Comparison of ENCODE assay signal across 7 cellular contexts in the genomic region with DNA sequence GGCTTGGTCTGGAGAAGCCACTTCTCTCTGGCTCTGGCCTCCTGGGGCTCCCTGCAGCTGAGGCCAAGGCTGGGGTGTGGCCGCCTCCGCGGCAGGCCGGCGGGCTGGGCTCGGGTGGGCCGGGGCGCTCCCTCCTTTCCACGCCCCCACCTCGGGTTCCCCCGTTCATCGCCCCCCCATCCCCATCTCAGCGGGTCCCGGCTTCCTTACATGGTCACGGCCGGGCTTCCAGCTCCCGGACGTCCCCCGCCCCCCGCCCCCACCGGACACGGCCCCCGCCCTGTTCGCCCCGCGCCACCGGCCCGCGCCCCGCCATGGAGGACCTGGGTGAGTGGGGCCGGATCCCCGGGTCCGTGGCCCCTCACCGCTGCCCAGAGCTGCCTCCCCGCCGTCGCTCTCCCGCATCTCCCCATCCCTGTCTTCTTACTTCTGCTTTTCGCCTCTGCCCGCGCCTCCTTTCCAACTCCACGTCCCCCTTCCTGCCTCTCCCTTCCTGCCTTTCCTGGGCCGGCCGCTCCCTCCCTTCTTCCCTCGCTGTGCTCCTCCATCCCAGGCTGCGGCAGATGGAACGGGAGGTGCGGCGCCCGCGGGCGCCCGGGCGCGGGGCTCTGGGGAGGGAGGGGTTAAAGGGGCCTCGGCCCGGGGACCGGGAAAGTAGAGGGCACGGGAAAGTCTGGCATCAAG. TPM values are rescaled to one million over a fixed set of nuclear protein-coding genes. Genes with fewer than 3 reads are reported as not detected.
DNase-seq lines count a peak whose midpoint lies in the region; ATAC-seq and TF ChIP-seq lines count a peak whose summit lies in the region.

TSS of gene TGFB1I1 (plus strand) at position 278 of the 684 bp plus-strand sequence. CDS start at position 315, 37 bp downstream.

- DNase-seq in PC-3: peak; percentile 8
- peak in 1 of 3 donors; percentile 47 for DNase-seq in right lobe of liver
- no peak for DNase-seq in CD1c-positive myeloid dendritic cell (ENCODE audit: extremely low spot score)

- peak within 1 kb of the TSS; percentile 65 for H3K9ac ChIP-seq in PC-3 (ENCODE audit: low read length)

- H3K36me3 ChIP-seq in PC-3 (ENCODE audit: low read depth, low read length) (no peaks in the 10 kb centered on the region), ectodermal cell (ENCODE audit: control insufficient read depth, insufficient read depth, low read length) (no peaks in the 10 kb centered on the region), right lobe of liver (peaks cover 0 to under 1% (median 0%) of the 10 kb centered on the region in 4 donors), thymus (ENCODE audit: control insufficient read depth, insufficient read depth) (peaks cover 4% of the 10 kb centered on the region)

- H4K20me1 ChIP-seq in PC-3 (ENCODE audit: low read length): no peaks in the 10 kb centered on the region

- WGBS in ectodermal cell, 2 experiments: 0% methylated on average over 54 to 58 of the region's 59 CpGs
- WGBS in right lobe of liver (ENCODE audit: insufficient coverage, low coverage, low lambda C conversion rate, missing lambda C conversion rate): 1% methylated on average over 36 of the region's 59 CpGs
- WGBS in thymus: 2% methylated on average over 58 of the region's 59 CpGs

- TF ChIP-seq CTCF in PC-3 (conservative IDR thresholded peaks at IDR 0.05; ENCODE audit: low read depth, low read length) (no peak), right lobe of liver (IDR thresholded peaks at IDR 0.05) (no peak)

- peak; percentile 34 for ATAC-seq in GM18511 (IDR thresholded peaks at IDR 0.05; ENCODE audit: unreplicated experiment)
- peak; percentile 64 for ATAC-seq in PC-3
- ATAC-seq in right lobe of liver: peak in 2 of 4 donors; percentile 3 to 13
- ATAC-seq in HG02852 (IDR thresholded peaks at IDR 0.05; ENCODE audit: unreplicated experiment): no peak

- peak within 1 kb of the TSS; percentile 85 for H3K4me2 ChIP-seq in PC-3 (ENCODE audit: low read length)

- CTCF ChIA-PET in PC-3 (lab: Charles Lee): no interaction called here

- no peaks in the 10 kb centered on the region for H3K79me2 ChIP-seq in PC-3 (ENCODE audit: low read length)

- no peaks in the 10 kb centered on the region for H3K9me3 ChIP-seq in PC-3 (ENCODE audit: low read length)
- H3K9me3 ChIP-seq in ectodermal cell (ENCODE audit: control insufficient read depth, low read length): no peaks in the 10 kb centered on the region
- no peaks in the 10 kb centered on the region for H3K9me3 ChIP-seq in right lobe of liver
- H3K9me3 ChIP-seq in thymus (ENCODE audit: control insufficient read depth): peaks cover 3% of the 10 kb centered on the region

- no peaks in the 10 kb centered on the region for H3K27me3 ChIP-seq in PC-3 (ENCODE audit: low read length)
- peaks cover 58% of the 10 kb centered on the region for H3K27me3 ChIP-seq in ectodermal cell (ENCODE audit: control insufficient read depth, insufficient read depth, low read length, poor library complexity, severe bottlenecking)
- no peaks in the 10 kb centered on the region for H3K27me3 ChIP-seq in right lobe of liver
- H3K27me3 ChIP-seq in thymus (ENCODE audit: control insufficient read depth, insufficient read depth): peaks cover 22% of the 10 kb centered on the region

- intact Hi-C loops in PC-3 (cut with micrococcal nuclease): no loop called here
- intact Hi-C loops in right lobe of liver (cut with DNase I): loop anchor here in 1 of 2 donors (10.0 kb wide), 1 partner anchor 223 kb away; no protein-coding TSS in a partner anchor

- no TSS peak for BruUV-seq in PC-3 (replicated peaks; lab: Mats Ljungman, UMichigan)

- no peaks in the 10 kb centered on the region; the same call in 1 of the 2 replicates for H3K4me1 ChIP-seq in PC-3 (ENCODE audit: insufficient read depth, low read length)
- peaks cover 5% of the 10 kb centered on the region for H3K4me1 ChIP-seq in ectodermal cell (ENCODE audit: control insufficient read depth, insufficient read depth, low read length)
- H3K4me1 ChIP-seq in right lobe of liver: peaks cover 0 to 19% (median 0%) of the 10 kb centered on the region in 4 donors
- H3K4me1 ChIP-seq in thymus (ENCODE audit: control insufficient read depth, insufficient read depth, low read length): peaks cover 14% of the 10 kb centered on the region

- H3K27ac ChIP-seq in PC-3 (ENCODE audit: low read length) (no peak within 1 kb of the TSS), ectodermal cell (ENCODE audit: insufficient read depth, low read depth, low read length, poor library complexity, severe bottlenecking) (no peak within 1 kb of the TSS), right lobe of liver (peak within 1 kb of the TSS; percentile 20 to 76 (median 44)), thymus (ENCODE audit: low read depth) (peak within 1 kb of the TSS; percentile 13)

- peak within 1 kb of the TSS; percentile 73 for H3K4me3 ChIP-seq in PC-3 (ENCODE audit: low read length)
- peak within 1 kb of the TSS; percentile 45 for H3K4me3 ChIP-seq in ectodermal cell (ENCODE audit: insufficient read depth, low read depth, low read length)
- peak within 1 kb of the TSS; percentile 40 to 42 (median 40) for H3K4me3 ChIP-seq in right lobe of liver
- peak within 1 kb of the TSS; percentile 38 for H3K4me3 ChIP-seq in thymus (ENCODE audit: low read length)

- TF ChIP-seq POLR2A in right lobe of liver (IDR thresholded peaks at IDR 0.05): no peak

- POLR2A ChIA-PET in PC-3 (lab: Charles Lee; ENCODE audit: unreplicated experiment): interaction anchor here (0.9 kb wide), 1 partner anchor 12 kb away, joined by 5 read pairs; no protein-coding TSS in a partner anchor

- H3K9me2 ChIP-seq in PC-3 (replicated peaks; ENCODE audit: low read length): no peaks in the 10 kb centered on the region

- H3F3A ChIP-seq in PC-3 (ENCODE audit: low read length, unreplicated experiment): no peaks in the 10 kb centered on the region

- H2AFZ ChIP-seq in PC-3 (ENCODE audit: low read length): peak within 1 kb of the TSS; percentile 91

RNA-seq across cellular contexts. Expression of gene TGFB1I1, which starts in this region (rescaled TPM):
- total RNA-seq in PC-3 (2014; rRNA removed) (11.2 and 12.5 TPM in 2 replicates), right lobe of liver (1 to 10 TPM; 1.9 to 7.9 (median 6.7) TPM)
- 2.1 TPM for polyA plus RNA-seq in ectodermal cell (2013, experiment 1 of 4)
- polyA plus RNA-seq in ectodermal cell (2013, experiment 2 of 4): 1.9 TPM
- polyA plus RNA-seq in ectodermal cell (2013, experiment 3 of 4): 4.0 TPM
- 3.3 TPM for polyA plus RNA-seq in ectodermal cell (2013, experiment 4 of 4)
- 9.2 TPM for polyA plus RNA-seq in thymus

Comparison
In these comparisons a context has a peak if more than half of its experiments do, and no peak if none do; other contexts are left out.
1. H3K27ac ChIP-seq: peak in right lobe of liver (3 of 3) and thymus (single experiment); none in PC-3 (single experiment) and ectodermal cell (single experiment).
2. Peak in every context shown above with its lines, with median percentiles within 50 percentile points of each other: H3K4me3 ChIP-seq.